8 cellular contexts compared by ENCODE assay signal in the genomic region with DNA sequence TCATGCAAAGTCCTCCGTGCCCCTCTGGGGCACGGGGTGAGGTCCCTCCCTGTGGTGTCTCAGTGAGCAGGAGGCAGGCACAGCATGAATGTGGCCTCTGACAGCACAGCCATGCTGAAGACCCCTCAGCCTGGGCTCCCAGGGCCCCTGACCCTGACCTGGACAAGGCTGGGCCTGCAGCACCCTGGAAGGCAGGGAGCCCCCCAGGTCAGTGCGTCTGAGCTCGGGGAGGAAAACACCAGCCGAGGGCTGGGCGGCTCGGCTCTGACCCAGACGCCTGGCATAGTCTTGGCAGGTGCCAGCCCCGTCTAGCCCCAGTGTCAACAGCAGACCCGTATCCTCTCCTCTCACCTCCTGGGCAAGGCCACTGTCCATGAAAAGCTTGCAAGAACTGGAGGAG.
"Had no signal": no experiment of that assay in that cellular context is flagged by ENCODE, and none has a peak within 500 bp of the region (broad histone marks: within the 10 kb centered on the region; RNA-seq: fewer than 3 reads in every experiment).

No MANE protein-coding gene starts in this region.

- ATAC-seq: GM12878 had no signal

- FAIRE-seq: G401.6, GM12878, GM12891, GM12892, GM18507, GM19239 had no signal

- DNase-seq: GDM1, GF-D8 had no signal

- H3K4me3 ChIP-seq: GM12878 had no signal
